17 cellular contexts compared by ENCODE assay signal in genomic region chr2:224722777-224723176, GRCh38. TPM values are rescaled to one million over a fixed set of nuclear protein-coding genes. Genes with fewer than 3 reads are reported as not detected.
"Had no signal": no experiment of that assay in that cellular context is flagged by ENCODE, and none has a peak within 500 bp of the region (broad histone marks: within the 10 kb centered on the region; RNA-seq: fewer than 3 reads in every experiment).

No MANE protein-coding gene starts in this region.

- H3K27me3 ChIP-seq: stomach had no signal

- H3K36me3 ChIP-seq: stomach, thoracic aorta had no signal

- H3K4me3 ChIP-seq: dorsolateral prefrontal cortex, stomach, thoracic aorta had no signal

- H3K27ac ChIP-seq: dorsolateral prefrontal cortex, stomach, thoracic aorta had no signal

- H3K4me1 ChIP-seq: stomach had no signal

- H3K9me3 ChIP-seq: thoracic aorta had no signal

- ATAC-seq: activated CD8-positive, alpha-beta memory T cell treated with anti-CD3 and anti-CD28 coated beads, Interleukin-2, amount 10 ng/mL, durations not matched to agents 7 days and 5 days; activated T-cell treated with anti-CD3 and anti-CD28 coated beads, Interleukin-2, amount 50 U/mL, for 4 hours; esophagus mucosa; left colon; natural killer cell treated with Interleukin-12 subunit alpha and Interleukin-12 subunit beta and Interleukin-15 and Interleukin-18, amount 100 ng/mL, for 72 hours had no signal

- DNase-seq: activated CD4-positive, CD25-positive, alpha-beta regulatory T cell treated with anti-CD3 and anti-CD28 coated beads, Interleukin-2, amount 50 U/mL, for 72 hours; activated CD8-positive, alpha-beta memory T cell treated with anti-CD3 and anti-CD28 coated beads, Interleukin-2, amount 10 ng/mL, durations not matched to agents 7 days and 5 days; activated effector memory CD4-positive, alpha-beta T cell treated with anti-CD3 and anti-CD28 coated beads, Interleukin-2, amount 50 U/mL, for 16 hours; activated T-cell treated with anti-CD3 and anti-CD28 coated beads, Interleukin-2, amount 50 U/mL, for 4 hours; dorsolateral prefrontal cortex; left colon; mammary epithelial cell; stimulated activated CD4-positive, alpha-beta T cell treated with anti-CD3 and anti-CD28 coated beads, Interleukin-4, amount 100 ng/mL, for 24 hours; stomach; T-helper 9 cell had no signal

RNA-seq across cellular contexts. Expression of gene CCDC195, which starts 6.6 kb away (rescaled TPM):
- total RNA-seq: activated CD8-positive, alpha-beta memory T cell treated with anti-CD3 and anti-CD28 coated beads, Interleukin-2, amount 10 ng/mL, durations not matched to agents 7 days and 5 days; activated T-cell treated with anti-CD3 and anti-CD28 coated beads, Interleukin-2, amount 50 U/mL, for 4 hours; bronchial epithelial cell; chondrocyte; dorsolateral prefrontal cortex; esophagus mucosa; left colon; mammary epithelial cell; mononuclear cell; natural killer cell treated with Interleukin-12 subunit alpha and Interleukin-12 subunit beta and Interleukin-15 and Interleukin-18, amount 100 ng/mL, for 72 hours; omental fat pad; stomach; thoracic aorta had no signal
- polyA plus RNA-seq: mammary epithelial cell, stomach had no signal
